8 cellular contexts compared by ENCODE assay signal in the genomic region with DNA sequence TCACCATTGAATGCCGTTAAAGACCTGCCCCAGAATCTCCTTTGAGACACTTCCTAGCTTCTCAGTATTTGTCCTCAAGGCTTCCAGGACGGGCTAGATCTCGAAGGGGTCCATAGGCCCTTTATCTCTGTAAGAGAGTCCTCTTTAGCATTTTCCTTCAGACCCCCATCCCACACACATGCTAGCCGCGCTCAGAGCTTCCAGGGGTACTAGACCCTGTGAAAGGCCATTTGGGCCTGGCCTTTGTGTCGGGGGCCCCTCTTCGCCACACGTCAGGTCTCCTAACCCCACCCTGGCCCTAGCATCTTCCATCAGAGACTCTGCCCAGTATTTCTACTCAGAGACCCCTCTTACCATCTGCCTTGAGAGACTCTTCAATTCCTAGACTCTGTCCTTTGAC. TPM values are rescaled to one million over a fixed set of nuclear protein-coding genes. Genes with fewer than 3 reads are reported as not detected.
DNase-seq lines count a peak whose midpoint lies in the region; ATAC-seq and TF ChIP-seq lines count a peak whose summit lies in the region.

No MANE protein-coding gene starts in this region.

- no peaks in the 10 kb centered on the region for H3K27me3 Mint-ChIP-seq in mesothelial cell of epicardium (ENCODE audit: low read depth)

- peaks cover 19% of the 10 kb centered on the region for H3K36me3 Mint-ChIP-seq in mesothelial cell of epicardium

- peaks cover 57% of the 10 kb centered on the region for H3K4me1 Mint-ChIP-seq in mesothelial cell of epicardium

- ATAC-seq in left cardiac atrium (no peak), GM18873 (IDR thresholded peaks at IDR 0.05; ENCODE audit: low FRiP score, unreplicated experiment) (no peak)

- TF ChIP-seq POLR2A in breast epithelium (IDR thresholded peaks at IDR 0.05), result no peak

- H3K27ac ChIP-seq in breast epithelium, result peak overlapping the region; percentile 97 to 99

- H3K27ac Mint-ChIP-seq in mesothelial cell of epicardium, result peak overlapping the region; percentile 100

- peak overlapping the region; percentile 99 for H3K4me3 Mint-ChIP-seq in mesothelial cell of epicardium

- no peaks in the 10 kb centered on the region for H3K36me3 ChIP-seq in breast epithelium

- H3K27me3 ChIP-seq in breast epithelium, result peaks cover 0 to 10% of the 10 kb centered on the region in 2 donors

- DNase-seq in left cardiac atrium (peak; percentile 12), cardiac septum (ENCODE audit: low spot score) (no peak), breast epithelium (ENCODE audit: low spot score in 2 of 2) (no peak), mesothelial cell of epicardium (ENCODE audit: low spot score in 2 of 2, unreplicated experiment in 2 of 2) (no peak), NCI-H748 (lab: John Stamatoyannopoulos, UW; ENCODE audit: unreplicated experiment) (no peak), COLO829 (ENCODE audit: low spot score) (no peak), AG08395 (ENCODE audit: low spot score) (no peak)

- peak overlapping the region; percentile 76 to 93 (median 93) for H3K4me3 ChIP-seq in breast epithelium

- intact Hi-C loops in left cardiac atrium (cut with DNase I) (loop anchor here (5.0 to 10.0 kb wide), 4 partner anchors 190 to 450 kb away; no protein-coding TSS in a partner anchor), cardiac septum (cut with DNase I) (loop anchor here (1.0 to 10.0 kb wide), 2 partner anchors 192 to 830 kb away; no protein-coding TSS in a partner anchor), breast epithelium (cut with DNase I; ENCODE audit: low total_unique reads) (no loop called here)

- peaks cover 0 to 20% of the 10 kb centered on the region in 2 donors for H3K4me1 ChIP-seq in breast epithelium

- no peaks in the 10 kb centered on the region for H3K9me3 Mint-ChIP-seq in mesothelial cell of epicardium

- H3K9me3 ChIP-seq in breast epithelium, result no peaks in the 10 kb centered on the region

- TF ChIP-seq CTCF in breast epithelium (IDR thresholded peaks at IDR 0.05), result no peak
- no peak for TF ChIP-seq CTCF in mesothelial cell of epicardium (IDR thresholded peaks at IDR 0.05; ENCODE audit: unreplicated experiment)

RNA-seq across cellular contexts. Expression of gene UBA1, which starts 0.8 kb away (rescaled TPM):
- 100 to 1,000 TPM; 101 to 132 TPM for total RNA-seq in left cardiac atrium
- total RNA-seq in cardiac septum, result 160 TPM
- 100 to 1,000 TPM; 109 to 149 (median 141) TPM for total RNA-seq in breast epithelium
- 349 to 350 TPM (median 350 TPM) in 3 replicates for total RNA-seq in mesothelial cell of epicardium

RNA-seq across cellular contexts. Expression of gene CDK16, which starts 24.1 kb away (rescaled TPM):
- total RNA-seq in left cardiac atrium, result 100 to 1,000 TPM; 109 to 132 TPM
- total RNA-seq in cardiac septum, result 177 TPM
- total RNA-seq in breast epithelium, result 10 to 100 TPM; 65.9 to 80.2 (median 73.1) TPM
- 216 to 226 TPM (median 221 TPM) in 3 replicates for total RNA-seq in mesothelial cell of epicardium

RNA-seq across cellular contexts. Expression of gene USP11, which starts 38.4 kb away (rescaled TPM):
- total RNA-seq in left cardiac atrium (10 to 100 TPM; 42.0 to 60.8 TPM), cardiac septum (64.9 TPM), breast epithelium (10 to 100 TPM; 21.3 to 42.0 (median 29.4) TPM), mesothelial cell of epicardium (315 to 337 TPM (median 315 TPM) in 3 replicates)

RNA-seq across cellular contexts. Expression of gene RBM10, which starts 49.4 kb away (rescaled TPM):
- total RNA-seq in left cardiac atrium (10 to 100 TPM; 22.1 to 23.9 TPM), cardiac septum (27.1 TPM), breast epithelium (10 to 100 TPM; 28.2 to 33.1 (median 31.0) TPM), mesothelial cell of epicardium (56.7 to 61.4 TPM (median 58.7 TPM) in 3 replicates)

RNA-seq across cellular contexts. Expression of gene NDUFB11, which starts 49.9 kb away (rescaled TPM):
- total RNA-seq in left cardiac atrium (100 to 1,000 TPM; 137 to 138 TPM), cardiac septum (109 TPM), breast epithelium (10 to 100 TPM; 49.3 to 61.0 (median 54.4) TPM), mesothelial cell of epicardium (82.9 to 85.7 TPM (median 83.9 TPM) in 3 replicates)
